In genomic region chr10:51046668-51047067, GRCh38 we compare ENCODE assay signal across 23 cellular contexts. TPM values are rescaled to one million over a fixed set of nuclear protein-coding genes. Genes with fewer than 3 reads are reported as not detected.
"Had no signal": no experiment of that assay in that cellular context is flagged by ENCODE, and none has a peak within 500 bp of the region (broad histone marks: within the 10 kb centered on the region; RNA-seq: fewer than 3 reads in every experiment).

No MANE protein-coding gene starts in this region.

- H3K4me3 ChIP-seq: adrenal gland, hepatocyte, mucosa of descending colon, neural progenitor cell, testis, upper lobe of right lung had no signal

- H3K27me3 Mint-ChIP-seq: activated B cell treated with CpG ODN at 0.5 μM for 24 hours; activated CD4-positive, alpha-beta T cell treated with anti-CD3 and anti-CD28 coated beads for 36 hours; activated naive CD8-positive, alpha-beta T cell; memory B cell had no signal

- H2AFZ ChIP-seq: hepatocyte, neural progenitor cell had no signal

- DNase-seq: activated B cell treated with CpG ODN at 0.5 μM for 24 hours; activated CD4-positive, alpha-beta T cell treated with anti-CD3 and anti-CD28 coated beads for 36 hours; activated CD4-positive, alpha-beta T cell treated with anti-CD3 and anti-CD28 coated beads, Interleukin-2, amount 50 U/mL, for 4 hours; activated CD8-positive, alpha-beta memory T cell treated with anti-CD3 and anti-CD28 coated beads, Interleukin-2, amount 50 U/mL, for 48 hours; activated naive CD4-positive, alpha-beta T cell; activated T-cell treated with anti-CD3 and anti-CD28 coated beads, Interleukin-2, amount 50 U/mL, for 4 hours; adrenal gland; effector CD4-positive, alpha-beta T cell; foreskin melanocyte; mucosa of descending colon; stimulated activated CD4-positive, alpha-beta T cell treated with anti-CD3 and anti-CD28 coated beads, Interleukin-2, amount 100 ng/mL, for 48 hours; stimulated activated CD8-positive, alpha-beta memory T cell treated with anti-CD3 and anti-CD28 coated beads, Interleukin-4, amount 100 ng/mL, for 48 hours; stimulated activated naive B cell treated with anti-CD40 and anti-IgM and Interleukin-4, amounts not matched to agents 10 μg/mL and 1 μg/mL and 100 μg/mL, for 72 hours; testis; upper lobe of right lung had no signal

- H3K4me1 ChIP-seq: adrenal gland, neural progenitor cell, testis, upper lobe of right lung had no signal

- H3K9ac ChIP-seq: neural progenitor cell had no signal

- H3K27ac ChIP-seq: adrenal gland, hepatocyte, neural progenitor cell, testis, upper lobe of right lung had no signal

- H3K27me3 ChIP-seq: adrenal gland, hepatocyte, neural progenitor cell, testis, upper lobe of right lung had no signal

- H3K79me2 ChIP-seq: hepatocyte had no signal

- H3K27ac Mint-ChIP-seq: activated B cell treated with CpG ODN at 0.5 μM for 24 hours; activated CD4-positive, alpha-beta T cell treated with anti-CD3 and anti-CD28 coated beads for 36 hours; activated naive CD8-positive, alpha-beta T cell; activated T-helper 2 cell treated with anti-CD3 and anti-CD28 coated beads, Interferon-gamma antibody, Interleukin-2, Interleukin-4, amounts not matched to agents 10 μg/mL and 5 μg/mL and 100 μg/mL, durations not matched to agents 14 hours and 24 hours and 36 hours; memory B cell; neural progenitor cell; stimulated activated naive B cell treated with anti-CD40 and anti-IgM and Interleukin-4, amounts not matched to agents 10 μg/mL and 1 μg/mL and 100 μg/mL, for 72 hours; T-helper 1 cell treated with Interleukin-12 subunit alpha and Interleukin-12 subunit beta and Interleukin-4 antibody, amounts not matched to agents 30 μg/mL and 1 μg/mL, for 36 hours had no signal

- H3K9me3 Mint-ChIP-seq: activated B cell treated with CpG ODN at 0.5 μM for 24 hours; activated T-cell treated with anti-CD3 and anti-CD28 coated beads, Interleukin-2, amount 50 U/mL, for 4 hours; activated T-helper 2 cell treated with anti-CD3 and anti-CD28 coated beads, Interferon-gamma antibody, Interleukin-2, Interleukin-4, amounts not matched to agents 10 μg/mL and 5 μg/mL and 100 μg/mL, durations not matched to agents 14 hours and 24 hours and 36 hours; neural progenitor cell; stimulated activated naive B cell treated with anti-CD40 and anti-IgM and Interleukin-4, amounts not matched to agents 10 μg/mL and 1 μg/mL and 100 μg/mL, for 72 hours; T-helper 1 cell treated with Interleukin-12 subunit alpha and Interleukin-12 subunit beta and Interleukin-4 antibody, amounts not matched to agents 30 μg/mL and 1 μg/mL, for 36 hours had no signal

- H3K9me3 ChIP-seq: adrenal gland, mucosa of descending colon, testis, upper lobe of right lung had no signal

- H3K36me3 Mint-ChIP-seq: activated naive CD8-positive, alpha-beta T cell; memory B cell; neural progenitor cell; stimulated activated naive B cell treated with anti-CD40 and anti-IgM and Interleukin-4, amounts not matched to agents 10 μg/mL and 1 μg/mL and 100 μg/mL, for 72 hours had no signal

- H3K36me3 ChIP-seq: adrenal gland, neural progenitor cell, upper lobe of right lung had no signal

- H3K4me1 Mint-ChIP-seq: activated B cell treated with CpG ODN at 0.5 μM for 24 hours; activated CD4-positive, alpha-beta T cell treated with anti-CD3 and anti-CD28 coated beads for 36 hours; neural progenitor cell; stimulated activated naive B cell treated with anti-CD40 and anti-IgM and Interleukin-4, amounts not matched to agents 10 μg/mL and 1 μg/mL and 100 μg/mL, for 72 hours had no signal

- ATAC-seq: activated CD4-positive, alpha-beta T cell treated with anti-CD3 and anti-CD28 coated beads for 36 hours; activated T-cell treated with anti-CD3 and anti-CD28 coated beads, Interleukin-2, amount 50 U/mL, for 4 hours; mucosa of descending colon; sciatic nerve; stimulated activated naive B cell treated with anti-CD40 and anti-IgM and Interleukin-4, amounts not matched to agents 10 μg/mL and 1 μg/mL and 100 μg/mL, for 72 hours; upper lobe of right lung had no signal

- H3K4me2 ChIP-seq: hepatocyte, neural progenitor cell had no signal

- H3K4me3 Mint-ChIP-seq: activated B cell treated with CpG ODN at 0.5 μM for 24 hours; activated CD4-positive, alpha-beta T cell treated with anti-CD3 and anti-CD28 coated beads for 36 hours; activated naive CD8-positive, alpha-beta T cell; activated T-cell treated with anti-CD3 and anti-CD28 coated beads, Interleukin-2, amount 50 U/mL, for 4 hours; memory B cell; neural progenitor cell; stimulated activated naive B cell treated with anti-CD40 and anti-IgM and Interleukin-4, amounts not matched to agents 10 μg/mL and 1 μg/mL and 100 μg/mL, for 72 hours; T-helper 1 cell treated with Interleukin-12 subunit alpha and Interleukin-12 subunit beta and Interleukin-4 antibody, amounts not matched to agents 30 μg/mL and 1 μg/mL, for 36 hours had no signal

RNA-seq across cellular contexts. Expression of gene PRKG1, which starts 27.6 kb away (rescaled TPM):
- total RNA-seq: activated B cell treated with CpG ODN at 0.5 μM for 24 hours; activated CD4-positive, alpha-beta T cell treated with anti-CD3 and anti-CD28 coated beads for 36 hours; activated CD8-positive, alpha-beta memory T cell treated with anti-CD3 and anti-CD28 coated beads for 36 hours; activated T-helper 2 cell treated with anti-CD3 and anti-CD28 coated beads, Interferon-gamma antibody, Interleukin-2, Interleukin-4, amounts not matched to agents 10 μg/mL and 5 μg/mL and 100 μg/mL, durations not matched to agents 14 hours and 24 hours and 36 hours had no signal
